ENCODE assay signal across 22 cellular contexts in genomic region chr1:114026797-114027196, GRCh38. TPM values are rescaled to one million over a fixed set of nuclear protein-coding genes. Genes with fewer than 3 reads are reported as not detected.
A peak's percentile ranks its signal among the peaks of the same experiment; 100 is the strongest.
DNase-seq lines count a peak whose midpoint lies in the region; ATAC-seq and TF ChIP-seq lines count a peak whose summit lies in the region.
"Had no signal": no experiment of that assay in that cellular context is flagged by ENCODE, and none has a peak within 500 bp of the region (broad histone marks: within the 10 kb centered on the region; RNA-seq: fewer than 3 reads in every experiment).

No MANE protein-coding gene starts in this region.

- H4K20me1 ChIP-seq in SK-N-SH (ENCODE audit: insufficient read depth): no peaks in the 10 kb centered on the region

- 62% methylated on average over 6 of the region's 6 CpGs for whole genome bisulfite sequencing in SK-N-SH (ENCODE audit: low lambda C conversion rate)
- WGBS in psoas muscle, 3 donors: 33 to 46% (median 35%) methylated on average over 6 of the region's 6 CpGs

- TF ChIP-seq RAD21 in SK-N-SH (IDR thresholded peaks at IDR 0.05; ENCODE audit: low read length): no peak

- POLR2A ChIA-PET in SK-N-SH (lab: Yijun Ruan, JAX): no interaction called here

- TF ChIP-seq EP300 in SK-N-SH (IDR thresholded peaks at IDR 0.05; ENCODE audit: borderline replicate concordance in 1 of 2, low read depth in 1 of 2, low read length in 1 of 2): 0 out of 4 replicates have a peak, but pooled peaks of 1 of the 2 experiments have one; percentile 9

- H3K27me3 ChIP-seq in SK-N-SH (ENCODE audit: insufficient read depth): no peaks in the 10 kb centered on the region
- no peaks in the 10 kb centered on the region for H3K27me3 ChIP-seq in psoas muscle (ENCODE audit: insufficient read depth in 3 of 3, low read length in 2 of 3)

- no peaks in the 10 kb centered on the region for H3K9me2 ChIP-seq in SK-N-SH

- H3K27ac ChIP-seq in SK-N-SH (ENCODE audit: low read depth in 2 of 2, low read length in 1 of 2) (no peak overlapping the region), psoas muscle (peak overlapping the region; percentile 86)
- H3K27ac ChIP-seq: 22Rv1, C4-2B had no signal

- no peaks in the 10 kb centered on the region for H3K79me2 ChIP-seq in SK-N-SH (ENCODE audit: insufficient read depth)

- TF ChIP-seq CTCF in SK-N-SH (IDR thresholded peaks at IDR 0.05) (no peak), psoas muscle (IDR thresholded peaks at IDR 0.05) (no peak)

- H3K36me3 ChIP-seq in SK-N-SH (replicated peaks in 1 of 2; ENCODE audit: control insufficient read depth in 1 of 2, insufficient read depth in 2 of 2, low read length in 1 of 2): no peaks in the 10 kb centered on the region
- H3K36me3 ChIP-seq in psoas muscle (ENCODE audit: insufficient read depth in 1 of 2, low read depth in 1 of 2): no peaks in the 10 kb centered on the region

- CTCF ChIA-PET in SK-N-SH (lab: Yijun Ruan, JAX): no interaction called here

- H3K4me1 ChIP-seq in SK-N-SH (ENCODE audit: control insufficient read depth in 1 of 2, insufficient read depth in 2 of 2, low read depth in 1 of 2, low read length in 1 of 2): 0 out of 4 replicates have a peak, but pooled peaks cover 0 to under 1% of the 10 kb centered on the region in 2 experiments
- H3K4me1 ChIP-seq in psoas muscle: peaks cover 48% of the 10 kb centered on the region

- no peak overlapping the region for H2AFZ ChIP-seq in SK-N-SH (ENCODE audit: low read depth)

- H3F3A ChIP-seq in SK-N-SH (replicated peaks; ENCODE audit: insufficient read depth): peaks cover 5% of the 10 kb centered on the region

- H3K9ac ChIP-seq in SK-N-SH: no peak overlapping the region

- H3K9me3 ChIP-seq in SK-N-SH (no peaks in the 10 kb centered on the region), psoas muscle (no peaks in the 10 kb centered on the region)

- peak; percentile 88 for ATAC-seq in SK-N-SH treated with all-trans-retinoic acid at 6 μM for 48 hours
- peak; percentile 79 to 89 (median 89) for ATAC-seq in psoas muscle
- ATAC-seq in HG03460 (IDR thresholded peaks at IDR 0.05; ENCODE audit: unreplicated experiment): no peak
- no peak for ATAC-seq in GM21447 (IDR thresholded peaks at IDR 0.05; ENCODE audit: unreplicated experiment)
- no peak for ATAC-seq in GM21515 (IDR thresholded peaks at IDR 0.05; ENCODE audit: unreplicated experiment)
- ATAC-seq: HepG2, Right ventricle myocardium inferior had no signal

- H3K4me2 ChIP-seq in SK-N-SH: no peak overlapping the region

- H3K4me3 ChIP-seq in SK-N-SH (ENCODE audit: low read depth in 2 of 2, low read length in 1 of 2) (no peak overlapping the region), psoas muscle (no peak overlapping the region)

- intact Hi-C loops in psoas muscle (cut with DNase I): loop anchor here in 1 of 2 donors (5.0 kb wide), 1 partner anchor 44 kb away; no protein-coding TSS in a partner anchor

- DNase-seq in SK-N-SH (no peak), left kidney (ENCODE audit: low read depth, low spot score) (peak; percentile 55), psoas muscle (peak in 1 of 2 donors; percentile 65), HUDEP-2 (lab: John Stamatoyannopoulos, UW; ENCODE audit: unreplicated experiment in 76 of 76) (no peak)
- DNase-seq: AML-193, DMS79, HCEC 1CT, KG1, MV-4-11, NCI-H1694 treated with DMSO at 0.1 percent for 48 hours, NCI-H2107, NCI-H510A, NCI-H748 treated with DMSO at 0.1 percent for 48 hours had no signal

TF ChIP-seq in SK-N-SH treated with all-trans-retinoic acid at 6 μM for 48 hours, 23 proteins besides CTCF, POLR2A, EP300 and RAD21:
- TF ChIP-seq CSRNP3 (CRISPR knock-in tag; IDR thresholded peaks at IDR 0.05): no peak
- TF ChIP-seq TOX (CRISPR knock-in tag; IDR thresholded peaks at IDR 0.05; ENCODE audit: borderline replicate concordance): no peak
- no peak for TF ChIP-seq ZFP30 (CRISPR knock-in tag; IDR thresholded peaks at IDR 0.05)
- TF ChIP-seq ZNF565 (CRISPR knock-in tag; conservative IDR thresholded peaks at IDR 0.05; ENCODE audit: low read depth): no peak

TF ChIP-seq in SK-N-SH, 30 proteins besides CTCF, POLR2A, EP300 and RAD21 (continues in another document):
- TF ChIP-seq MEF2A (IDR thresholded peaks at IDR 0.05; ENCODE audit: borderline replicate concordance, low read depth) (no peak), TAF1 (IDR thresholded peaks at IDR 0.05; ENCODE audit: borderline replicate concordance, low read depth, low read length) (no peak), USF1 (IDR thresholded peaks at IDR 0.05; ENCODE audit: borderline replicate concordance, low read depth) (no peak), GABPA (IDR thresholded peaks at IDR 0.05; ENCODE audit: low read depth) (no peak), SMC3 (IDR thresholded peaks at IDR 0.05; ENCODE audit: low read depth, low read length) (no peak), NRF1 (IDR thresholded peaks at IDR 0.05; ENCODE audit: low read depth, low read length) (no peak), PBX3 (IDR thresholded peaks at IDR 0.05) (no peak), FOXJ3 (CRISPR knock-in tag; IDR thresholded peaks at IDR 0.05) (no peak), CHD2 (IDR thresholded peaks at IDR 0.05; ENCODE audit: low read length, partially characterized antibody) (no peak), ZBTB33 (IDR thresholded peaks at IDR 0.05; ENCODE audit: borderline replicate concordance, low read depth) (no peak), REST (IDR thresholded peaks at IDR 0.05; ENCODE audit: low read depth, low read length) (no peak), TEAD4 (IDR thresholded peaks at IDR 0.05; ENCODE audit: borderline replicate concordance, insufficient read depth) (no peak), SIN3A (IDR thresholded peaks at IDR 0.05; ENCODE audit: borderline replicate concordance, low read depth, low read length) (no peak)

RNA-seq across cellular contexts. Expression of gene OLFML3, which starts 47.5 kb away (rescaled TPM):
- polyA plus RNA-seq in SK-N-SH (2012; rRNA removed) (26.1 and 28.3 TPM in 2 replicates), psoas muscle (10 to 100 TPM in 1 of 3 donors, 1 to 10 TPM in 2; 6.4 to 13.5 (median 9.9) TPM)
- polyA plus RNA-seq in SK-N-SH (2012; cell fraction: cytosol; rRNA removed): 20.6 and 25.1 TPM in 2 replicates
- polyA plus RNA-seq in SK-N-SH (2012; cell fraction: nucleus; rRNA removed): 13.4 and 19.7 TPM in 2 replicates
- total RNA-seq in psoas muscle: 10 to 100 TPM in 2 of 4 donors, 1 to 10 TPM in 2; 8.2 to 15.8 (median 10.7) TPM
- total RNA-seq: SK-MEL-5 had no signal

Comparison
In these comparisons a context has a peak if more than half of its experiments do, and no peak if none do; other contexts are left out.
1. ATAC-seq: peak in SK-N-SH treated with all-trans-retinoic acid at 6 μM for 48 hours (single experiment) and psoas muscle (4 of 4); none in HG03460 (single experiment), GM21447 (single experiment) and GM21515 (single experiment).